In genomic region chrX:126982158-126982557, GRCh38 we compare ENCODE assay signal across 1 cellular context.
TF ChIP-seq lines count a peak whose summit lies in the region.

No MANE protein-coding gene starts in this region.

TF ChIP-seq in GM12878, 131 proteins besides CTCF, POLR2A, EP300 and RAD21 (continued from another document):
- TF ChIP-seq, protein P1, sequence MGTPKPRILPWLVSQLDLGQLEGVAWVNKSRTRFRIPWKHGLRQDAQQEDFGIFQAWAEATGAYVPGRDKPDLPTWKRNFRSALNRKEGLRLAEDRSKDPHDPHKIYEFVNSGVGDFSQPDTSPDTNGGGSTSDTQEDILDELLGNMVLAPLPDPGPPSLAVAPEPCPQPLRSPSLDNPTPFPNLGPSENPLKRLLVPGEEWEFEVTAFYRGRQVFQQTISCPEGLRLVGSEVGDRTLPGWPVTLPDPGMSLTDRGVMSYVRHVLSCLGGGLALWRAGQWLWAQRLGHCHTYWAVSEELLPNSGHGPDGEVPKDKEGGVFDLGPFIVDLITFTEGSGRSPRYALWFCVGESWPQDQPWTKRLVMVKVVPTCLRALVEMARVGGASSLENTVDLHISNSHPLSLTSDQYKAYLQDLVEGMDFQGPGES (IDR thresholded peaks at IDR 0.05): no peak
- TF ChIP-seq, protein P2, sequence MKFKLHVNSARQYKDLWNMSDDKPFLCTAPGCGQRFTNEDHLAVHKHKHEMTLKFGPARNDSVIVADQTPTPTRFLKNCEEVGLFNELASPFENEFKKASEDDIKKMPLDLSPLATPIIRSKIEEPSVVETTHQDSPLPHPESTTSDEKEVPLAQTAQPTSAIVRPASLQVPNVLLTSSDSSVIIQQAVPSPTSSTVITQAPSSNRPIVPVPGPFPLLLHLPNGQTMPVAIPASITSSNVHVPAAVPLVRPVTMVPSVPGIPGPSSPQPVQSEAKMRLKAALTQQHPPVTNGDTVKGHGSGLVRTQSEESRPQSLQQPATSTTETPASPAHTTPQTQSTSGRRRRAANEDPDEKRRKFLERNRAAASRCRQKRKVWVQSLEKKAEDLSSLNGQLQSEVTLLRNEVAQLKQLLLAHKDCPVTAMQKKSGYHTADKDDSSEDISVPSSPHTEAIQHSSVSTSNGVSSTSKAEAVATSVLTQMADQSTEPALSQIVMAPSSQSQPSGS (IDR thresholded peaks at IDR 0.05; ENCODE audit: low read length): no peak
- TF ChIP-seq, protein P3, sequence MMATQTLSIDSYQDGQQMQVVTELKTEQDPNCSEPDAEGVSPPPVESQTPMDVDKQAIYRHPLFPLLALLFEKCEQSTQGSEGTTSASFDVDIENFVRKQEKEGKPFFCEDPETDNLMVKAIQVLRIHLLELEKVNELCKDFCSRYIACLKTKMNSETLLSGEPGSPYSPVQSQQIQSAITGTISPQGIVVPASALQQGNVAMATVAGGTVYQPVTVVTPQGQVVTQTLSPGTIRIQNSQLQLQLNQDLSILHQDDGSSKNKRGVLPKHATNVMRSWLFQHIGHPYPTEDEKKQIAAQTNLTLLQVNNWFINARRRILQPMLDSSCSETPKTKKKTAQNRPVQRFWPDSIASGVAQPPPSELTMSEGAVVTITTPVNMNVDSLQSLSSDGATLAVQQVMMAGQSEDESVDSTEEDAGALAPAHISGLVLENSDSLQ (IDR thresholded peaks at IDR 0.05): no peak
- TF ChIP-seq POLR2AphosphoS5 (IDR thresholded peaks at IDR 0.05; ENCODE audit: low read length) (no peak), PAX5 (IDR thresholded peaks at IDR 0.05; ENCODE audit: borderline replicate concordance, low read depth, low read length) (no peak), SRF (IDR thresholded peaks at IDR 0.05; ENCODE audit: low read depth in 2 of 2, low read length in 2 of 2) (no peak), MXI1 (IDR thresholded peaks at IDR 0.05; ENCODE audit: low read depth, low read length) (no peak), BMI1 (IDR thresholded peaks at IDR 0.05; ENCODE audit: borderline replicate concordance) (no peak), NFXL1 (IDR thresholded peaks at IDR 0.05; ENCODE audit: borderline replicate concordance) (no peak), EZH2 (IDR thresholded peaks at IDR 0.05; ENCODE audit: borderline replicate concordance, control insufficient read depth, low read depth, low read length) (no peak)
- TF ChIP-seq, protein P4, sequence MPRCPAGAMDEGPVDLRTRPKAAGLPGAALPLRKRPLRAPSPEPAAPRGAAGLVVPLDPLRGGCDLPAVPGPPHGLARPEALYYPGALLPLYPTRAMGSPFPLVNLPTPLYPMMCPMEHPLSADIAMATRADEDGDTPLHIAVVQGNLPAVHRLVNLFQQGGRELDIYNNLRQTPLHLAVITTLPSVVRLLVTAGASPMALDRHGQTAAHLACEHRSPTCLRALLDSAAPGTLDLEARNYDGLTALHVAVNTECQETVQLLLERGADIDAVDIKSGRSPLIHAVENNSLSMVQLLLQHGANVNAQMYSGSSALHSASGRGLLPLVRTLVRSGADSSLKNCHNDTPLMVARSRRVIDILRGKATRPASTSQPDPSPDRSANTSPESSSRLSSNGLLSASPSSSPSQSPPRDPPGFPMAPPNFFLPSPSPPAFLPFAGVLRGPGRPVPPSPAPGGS (IDR thresholded peaks at IDR 0.05; ENCODE audit: borderline replicate concordance, insufficient read depth, low read depth, low read length, poor library complexity, severe bottlenecking): no peak
- TF ChIP-seq, protein P5, sequence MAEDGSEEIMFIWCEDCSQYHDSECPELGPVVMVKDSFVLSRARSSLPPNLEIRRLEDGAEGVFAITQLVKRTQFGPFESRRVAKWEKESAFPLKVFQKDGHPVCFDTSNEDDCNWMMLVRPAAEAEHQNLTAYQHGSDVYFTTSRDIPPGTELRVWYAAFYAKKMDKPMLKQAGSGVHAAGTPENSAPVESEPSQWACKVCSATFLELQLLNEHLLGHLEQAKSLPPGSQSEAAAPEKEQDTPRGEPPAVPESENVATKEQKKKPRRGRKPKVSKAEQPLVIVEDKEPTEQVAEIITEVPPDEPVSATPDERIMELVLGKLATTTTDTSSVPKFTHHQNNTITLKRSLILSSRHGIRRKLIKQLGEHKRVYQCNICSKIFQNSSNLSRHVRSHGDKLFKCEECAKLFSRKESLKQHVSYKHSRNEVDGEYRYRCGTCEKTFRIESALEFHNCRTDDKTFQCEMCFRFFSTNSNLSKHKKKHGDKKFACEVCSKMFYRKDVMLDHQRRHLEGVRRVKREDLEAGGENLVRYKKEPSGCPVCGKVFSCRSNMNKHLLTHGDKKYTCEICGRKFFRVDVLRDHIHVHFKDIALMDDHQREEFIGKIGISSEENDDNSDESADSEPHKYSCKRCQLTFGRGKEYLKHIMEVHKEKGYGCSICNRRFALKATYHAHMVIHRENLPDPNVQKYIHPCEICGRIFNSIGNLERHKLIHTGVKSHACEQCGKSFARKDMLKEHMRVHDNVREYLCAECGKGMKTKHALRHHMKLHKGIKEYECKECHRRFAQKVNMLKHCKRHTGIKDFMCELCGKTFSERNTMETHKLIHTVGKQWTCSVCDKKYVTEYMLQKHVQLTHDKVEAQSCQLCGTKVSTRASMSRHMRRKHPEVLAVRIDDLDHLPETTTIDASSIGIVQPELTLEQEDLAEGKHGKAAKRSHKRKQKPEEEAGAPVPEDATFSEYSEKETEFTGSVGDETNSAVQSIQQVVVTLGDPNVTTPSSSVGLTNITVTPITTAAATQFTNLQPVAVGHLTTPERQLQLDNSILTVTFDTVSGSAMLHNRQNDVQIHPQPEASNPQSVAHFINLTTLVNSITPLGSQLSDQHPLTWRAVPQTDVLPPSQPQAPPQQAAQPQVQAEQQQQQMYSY (CRISPR knock-in tag; IDR thresholded peaks at IDR 0.05): no peak
